ENCODE assay signal across 1 cellular context in genomic region chr11:57567512-57568329, GRCh38.
TF ChIP-seq lines count a peak whose summit lies in the region.

Gene UBE2L6 (minus strand): TSS chr11:57567672. CDS start chr11:57567611, 61 bp downstream.

TF ChIP-seq in K562, 482 proteins besides CTCF, POLR2A, EP300 and RAD21 (continued from another document and continues in another):
- TF ChIP-seq ZMIZ1 (IDR thresholded peaks at IDR 0.05; ENCODE audit: low read depth in 2 of 2, low read length in 2 of 2) (no peak), ZNF12 (CRISPR knock-in tag; IDR thresholded peaks at IDR 0.05) (no peak), TEAD2 (tag; IDR thresholded peaks at IDR 0.05) (no peak), ZNF165 (CRISPR knock-in tag; IDR thresholded peaks at IDR 0.05; ENCODE audit: borderline replicate concordance) (peak; percentile 37; the same call in 1 of the 2 replicates), ZNF408 (CRISPR knock-in tag; IDR thresholded peaks at IDR 0.05; ENCODE audit: low read depth) (no peak), GTF2E2 (tag; IDR thresholded peaks at IDR 0.05) (no peak), MLX (CRISPR knock-in tag; conservative IDR thresholded peaks at IDR 0.05) (0 out of 4 replicates have a peak, but pooled peaks of 1 of the 2 experiments have one; percentile 29), ZNF57 (CRISPR knock-in tag; IDR thresholded peaks at IDR 0.05) (no peak), FOXA1 (IDR thresholded peaks at IDR 0.05; ENCODE audit: borderline replicate concordance) (no peak), CBX3 (IDR thresholded peaks at IDR 0.05; ENCODE audit: borderline replicate concordance in 1 of 2, low read length in 2 of 2) (no peak), PYGO2 (tag; IDR thresholded peaks at IDR 0.05) (no peak), OTX1 (CRISPR knock-in tag; IDR thresholded peaks at IDR 0.05) (no peak), CBFA2T2 (conservative IDR thresholded peaks at IDR 0.05) (no peak), DMBX1 (CRISPR knock-in tag; IDR thresholded peaks at IDR 0.05; ENCODE audit: borderline replicate concordance) (no peak), SNIP1 (IDR thresholded peaks at IDR 0.05; ENCODE audit: low read depth) (no peak), YBX1 (IDR thresholded peaks at IDR 0.05) (no peak), SMC3 (conservative IDR thresholded peaks at IDR 0.05; ENCODE audit: insufficient read depth, low read depth, low read length) (0 out of 2 replicates have a peak, but pooled peaks have one; percentile 8), ZNF518B (CRISPR knock-in tag; IDR thresholded peaks at IDR 0.05) (no peak), NFATC3 (IDR thresholded peaks at IDR 0.05) (no peak), ATF7 (IDR thresholded peaks at IDR 0.05) (no peak; the same call in none of the 2 replicates), CTCFL (IDR thresholded peaks at IDR 0.05; ENCODE audit: borderline replicate concordance, insufficient read depth, low read depth, low read length, poor library complexity, severe bottlenecking) (peak; percentile 78), SMARCE1 (IDR thresholded peaks at IDR 0.05) (no peak), SREBF2 (CRISPR knock-in tag; IDR thresholded peaks at IDR 0.05) (no peak), CHD2 (IDR thresholded peaks at IDR 0.05; ENCODE audit: low read depth, low read length) (no peak), ARID4B (CRISPR knock-in tag; IDR thresholded peaks at IDR 0.05) (no peak; the same call in none of the 2 replicates), ARID2 (IDR thresholded peaks at IDR 0.05) (no peak), TSC22D4 (tag; IDR thresholded peaks at IDR 0.05) (no peak), ZNF592 (IDR thresholded peaks at IDR 0.05) (no peak), PATZ1 (CRISPR knock-in tag; IDR thresholded peaks at IDR 0.05; ENCODE audit: borderline replicate concordance) (no peak), ZFX (CRISPR knock-in tag; IDR thresholded peaks at IDR 0.05) (peak; percentile 65), E2F6 (IDR thresholded peaks at IDR 0.05; ENCODE audit: borderline replicate concordance in 1 of 2, extremely low read depth in 1 of 2, insufficient read depth in 1 of 2, insufficient read length in 1 of 2, low read depth in 1 of 2, low read length in 1 of 2, poor library complexity in 1 of 2, severe bottlenecking in 1 of 2) (peak; percentile 13), TBP (optimal IDR thresholded peaks at IDR 0.05; ENCODE audit: low read depth, low read length) (no peak), PHTF2 (CRISPR knock-in tag; IDR thresholded peaks at IDR 0.05) (no peak)
